Comparison of ENCODE assay signal across 26 cellular contexts in the genomic region with DNA sequence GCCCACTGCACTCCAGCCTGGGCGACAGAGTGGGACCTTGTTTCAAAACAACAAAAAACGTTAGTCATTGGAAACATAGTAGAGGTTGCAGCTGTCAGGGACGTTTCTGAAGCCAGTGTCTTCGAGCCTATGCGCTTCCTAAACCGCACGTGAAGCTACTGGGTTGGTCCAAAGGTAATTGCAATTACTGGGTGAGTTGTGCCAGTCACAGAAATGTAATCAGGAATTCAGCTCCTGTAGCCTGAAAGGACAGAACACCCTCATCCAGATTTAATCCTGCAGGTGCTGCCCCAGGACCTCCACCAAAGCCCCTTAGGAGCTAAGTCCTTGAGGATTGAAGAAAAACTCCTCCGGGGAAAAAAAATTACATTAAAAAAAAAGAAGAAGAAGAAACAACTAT.
"Had no signal": no experiment of that assay in that cellular context is flagged by ENCODE, and none has a peak within 500 bp of the region (broad histone marks: within the 10 kb centered on the region; RNA-seq: fewer than 3 reads in every experiment).

No MANE protein-coding gene starts in this region.

- H3K36me3 Mint-ChIP-seq: naive B cell; naive thymus-derived CD8-positive, alpha-beta T cell; natural killer cell treated with Interleukin-12 subunit alpha and Interleukin-12 subunit beta and Interleukin-15 and Interleukin-18, amount 100 ng/mL, for 72 hours; stimulated activated effector memory CD8-positive, alpha-beta T cell treated with anti-CD3 and anti-CD28 coated beads, Interleukin-12 subunit alpha, Interleukin-12 subunit beta, amount 100 ng/mL, for 72 hours; stimulated activated naive B cell treated with anti-CD40 and anti-IgM and Interleukin-4, amounts not matched to agents 10 μg/mL and 1 μg/mL and 100 μg/mL, for 72 hours had no signal

- DNase-seq: naive B cell; naive thymus-derived CD8-positive, alpha-beta T cell; nucleus accumbens; ovary; psoas muscle; right cardiac atrium; stimulated activated CD4-positive, alpha-beta T cell treated with anti-CD3 and anti-CD28 coated beads, Interleukin-15, amount 100 ng/mL, for 24 hours; stimulated activated CD4-positive, alpha-beta T cell treated with anti-CD3 and anti-CD28 coated beads, Interleukin-2, amount 100 ng/mL, for 24 hours; stimulated activated CD4-positive, alpha-beta T cell treated with anti-CD3 and anti-CD28 coated beads, Interleukin-2, amount 100 ng/mL, for 48 hours; stimulated activated CD4-positive, alpha-beta T cell treated with anti-CD3 and anti-CD28 coated beads, Interleukin-4, amount 100 ng/mL, for 24 hours; stimulated activated naive B cell treated with anti-CD40 and anti-IgM and Interleukin-4, amounts not matched to agents 10 μg/mL and 1 μg/mL and 100 μg/mL, for 72 hours; stimulated activated naive CD4-positive, alpha-beta T cell treated with Interleukin-2 at 50 U/mL for 16 hours; stomach had no signal

- FAIRE-seq: urothelium cell line had no signal

- H3K27me3 ChIP-seq: ovary, thyroid gland, vagina had no signal

- H3K4me1 ChIP-seq: psoas muscle had no signal

- H3K27ac Mint-ChIP-seq: naive B cell; natural killer cell treated with Interleukin-12 subunit alpha and Interleukin-12 subunit beta and Interleukin-15 and Interleukin-18, amount 100 ng/mL, for 72 hours; stimulated activated effector memory CD8-positive, alpha-beta T cell treated with anti-CD3 and anti-CD28 coated beads, Interleukin-12 subunit alpha, Interleukin-12 subunit beta, amount 100 ng/mL, for 72 hours; stimulated activated naive B cell treated with anti-CD40 and anti-IgM and Interleukin-4, amounts not matched to agents 10 μg/mL and 1 μg/mL and 100 μg/mL, for 72 hours; stimulated activated naive CD8-positive, alpha-beta T cell treated with anti-CD3 and anti-CD28 coated beads, Interleukin-15, Interleukin-2, amounts not matched to agents 100 ng/mL and 50 ng/mL, for 24 hours had no signal

- H3K36me3 ChIP-seq: neutrophil, ovary, stomach, thoracic aorta, thyroid gland, tibial nerve, upper lobe of left lung, vagina had no signal

- H3K9me3 ChIP-seq: neutrophil, ovary, psoas muscle, stomach, thoracic aorta, thyroid gland, tibial nerve, upper lobe of left lung, vagina had no signal

- H3K4me3 ChIP-seq: ovary, psoas muscle, skin epidermis, stomach, thoracic aorta, thyroid gland, tibial nerve, upper lobe of left lung, vagina had no signal

- H3K4me3 Mint-ChIP-seq: natural killer cell treated with Interleukin-12 subunit alpha and Interleukin-12 subunit beta and Interleukin-15 and Interleukin-18, amount 100 ng/mL, for 72 hours had no signal

- H3K4me1 Mint-ChIP-seq: stimulated activated effector memory CD8-positive, alpha-beta T cell treated with anti-CD3 and anti-CD28 coated beads, Interleukin-12 subunit alpha, Interleukin-12 subunit beta, amount 100 ng/mL, for 72 hours had no signal

- H3K27ac ChIP-seq: neutrophil, ovary, parathyroid adenoma, psoas muscle, skin epidermis, stomach, thoracic aorta, thyroid gland, tibial nerve, upper lobe of left lung, vagina had no signal

- H3K9me3 Mint-ChIP-seq: naive thymus-derived CD8-positive, alpha-beta T cell; natural killer cell treated with Interleukin-12 subunit alpha and Interleukin-12 subunit beta and Interleukin-15 and Interleukin-18, amount 100 ng/mL, for 72 hours; stimulated activated effector memory CD8-positive, alpha-beta T cell treated with anti-CD3 and anti-CD28 coated beads, Interleukin-12 subunit alpha, Interleukin-12 subunit beta, amount 100 ng/mL, for 72 hours; stimulated activated naive B cell treated with anti-CD40 and anti-IgM and Interleukin-4, amounts not matched to agents 10 μg/mL and 1 μg/mL and 100 μg/mL, for 72 hours; stimulated activated naive CD8-positive, alpha-beta T cell treated with anti-CD3 and anti-CD28 coated beads, Interleukin-15, Interleukin-2, amounts not matched to agents 100 ng/mL and 50 ng/mL, for 24 hours had no signal

- H2AFZ ChIP-seq: parathyroid adenoma had no signal

- ATAC-seq: naive thymus-derived CD8-positive, alpha-beta T cell; natural killer cell treated with Interleukin-12 subunit alpha and Interleukin-12 subunit beta and Interleukin-15 and Interleukin-18, amount 100 ng/mL, for 72 hours; psoas muscle; right cardiac atrium; sciatic nerve; stimulated activated effector memory CD8-positive, alpha-beta T cell treated with anti-CD3 and anti-CD28 coated beads, Interleukin-12 subunit alpha, Interleukin-12 subunit beta, amount 100 ng/mL, for 72 hours; stimulated activated naive B cell treated with anti-CD40 and anti-IgM and Interleukin-4, amounts not matched to agents 10 μg/mL and 1 μg/mL and 100 μg/mL, for 72 hours had no signal

- H3K9ac ChIP-seq: parathyroid adenoma had no signal
